9 cellular contexts compared by ENCODE assay signal in the genomic region with DNA sequence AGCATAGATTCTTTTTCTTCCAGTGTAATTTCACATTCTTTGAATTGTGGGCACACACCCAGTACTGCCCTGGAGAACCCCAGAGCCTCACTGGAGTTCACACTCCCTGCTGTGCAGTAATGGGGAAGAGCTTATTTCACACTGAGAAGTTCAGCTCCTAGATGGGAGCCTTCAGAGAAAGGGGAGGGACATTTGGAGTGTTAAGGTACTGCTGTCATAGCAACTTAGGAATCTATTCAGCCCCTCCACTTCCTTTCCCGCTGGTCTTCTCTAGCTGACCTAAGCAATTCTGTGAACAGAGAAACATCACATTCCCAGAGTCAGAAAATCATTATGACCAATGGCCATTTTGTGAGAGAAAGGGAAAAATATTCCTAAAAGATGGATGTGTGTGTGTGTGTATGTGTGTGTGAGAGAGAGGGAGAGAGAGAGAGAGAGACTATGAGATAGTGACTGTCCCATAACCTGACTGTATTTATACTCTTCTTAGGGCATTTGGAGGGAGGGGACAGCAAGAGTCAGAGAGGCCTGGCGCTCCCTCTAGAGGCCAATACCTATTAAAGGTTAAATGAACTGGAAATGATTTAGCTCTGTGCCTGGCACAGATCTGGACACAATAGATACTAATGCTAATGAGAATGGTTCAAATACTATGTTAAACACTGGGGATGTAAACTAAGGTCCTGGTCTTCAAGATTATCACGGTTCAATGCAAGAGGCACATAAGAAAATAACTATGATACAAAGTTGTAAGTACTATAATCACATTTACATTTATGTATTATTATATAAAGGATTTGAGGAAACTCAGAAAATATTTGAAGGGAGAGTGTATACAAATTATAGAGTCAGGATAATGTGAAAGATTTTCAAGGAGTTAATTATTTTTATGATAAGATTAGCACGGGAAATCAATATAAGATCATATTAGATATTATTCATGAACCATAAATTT. TPM values are rescaled to one million over a fixed set of nuclear protein-coding genes. Genes with fewer than 3 reads are reported as not detected.
DNase-seq lines count a peak whose midpoint lies in the region; ATAC-seq and TF ChIP-seq lines count a peak whose summit lies in the region.
"Had no signal": no experiment of that assay in that cellular context is flagged by ENCODE, and none has a peak within 500 bp of the region (broad histone marks: within the 10 kb centered on the region; RNA-seq: fewer than 3 reads in every experiment).

No MANE protein-coding gene starts in this region.

- peak; percentile 35 for DNase-seq in AG08395 (ENCODE audit: low spot score)
- peak; percentile 79 for DNase-seq in NAMALWA (ENCODE audit: low spot score)
- peak; percentile 59 for DNase-seq in SW480 (ENCODE audit: low spot score)
- peak; percentile 53 for DNase-seq in dedifferentiated amniotic fluid mesenchymal stem cell (ENCODE audit: extremely low spot score)
- DNase-seq in right lobe of liver: peak in 2 of 3 donors; percentile 38 to 54
- peak in 1 of 2 donors; percentile 52 for DNase-seq in stimulated activated effector memory CD8-positive, alpha-beta T cell treated with anti-CD3 and anti-CD28 coated beads, Interleukin-12 subunit alpha, Interleukin-12 subunit beta, amount 100 ng/mL, for 72 hours (ENCODE audit: low spot score in 2 of 2)

- no peak overlapping the region for H3K27ac ChIP-seq in right lobe of liver

- H3K27ac Mint-ChIP-seq in stimulated activated effector memory CD8-positive, alpha-beta T cell treated with anti-CD3 and anti-CD28 coated beads, Interleukin-12 subunit alpha, Interleukin-12 subunit beta, amount 100 ng/mL, for 72 hours: no peak overlapping the region
- H3K27ac Mint-ChIP-seq: IgD-negative memory B cell had no signal

- no peaks in the 10 kb centered on the region for H3K9me3 ChIP-seq in right lobe of liver

- ATAC-seq in GM18502 (IDR thresholded peaks at IDR 0.05; ENCODE audit: poor library complexity, unreplicated experiment) (peak; percentile 97), HG02840 (IDR thresholded peaks at IDR 0.05; ENCODE audit: low FRiP score, unreplicated experiment) (peak; percentile 82), right lobe of liver (peak; percentile 95 to 97 (median 96))
- peak; percentile 74 for ATAC-seq in stimulated activated effector memory CD8-positive, alpha-beta T cell treated with anti-CD3 and anti-CD28 coated beads, Interleukin-12 subunit alpha, Interleukin-12 subunit beta, amount 100 ng/mL, for 72 hours

- H3K4me1 ChIP-seq in right lobe of liver: no peaks in the 10 kb centered on the region

- no peaks in the 10 kb centered on the region for H3K4me1 Mint-ChIP-seq in stimulated activated effector memory CD8-positive, alpha-beta T cell treated with anti-CD3 and anti-CD28 coated beads, Interleukin-12 subunit alpha, Interleukin-12 subunit beta, amount 100 ng/mL, for 72 hours
- H3K4me1 Mint-ChIP-seq: IgD-negative memory B cell had no signal

- no peaks in the 10 kb centered on the region for H3K9me3 Mint-ChIP-seq in stimulated activated effector memory CD8-positive, alpha-beta T cell treated with anti-CD3 and anti-CD28 coated beads, Interleukin-12 subunit alpha, Interleukin-12 subunit beta, amount 100 ng/mL, for 72 hours
- H3K9me3 Mint-ChIP-seq: IgD-negative memory B cell had no signal

- WGBS in right lobe of liver (ENCODE audit: insufficient coverage, low coverage, low lambda C conversion rate, missing lambda C conversion rate): 18% methylated on average over 4 of the region's 4 CpGs

- intact Hi-C loops in right lobe of liver (cut with DNase I): no loop called here

- TF ChIP-seq CTCF in right lobe of liver (IDR thresholded peaks at IDR 0.05): peak; percentile 53 to 78 (median 68)

- no peak overlapping the region for H3K4me3 ChIP-seq in right lobe of liver

- TF ChIP-seq POLR2A in right lobe of liver (IDR thresholded peaks at IDR 0.05): no peak

- H3K4me3 Mint-ChIP-seq in stimulated activated effector memory CD8-positive, alpha-beta T cell treated with anti-CD3 and anti-CD28 coated beads, Interleukin-12 subunit alpha, Interleukin-12 subunit beta, amount 100 ng/mL, for 72 hours: no peak overlapping the region
- H3K4me3 Mint-ChIP-seq: IgD-negative memory B cell had no signal

- no peaks in the 10 kb centered on the region for H3K27me3 ChIP-seq in right lobe of liver

- H3K36me3 Mint-ChIP-seq in stimulated activated effector memory CD8-positive, alpha-beta T cell treated with anti-CD3 and anti-CD28 coated beads, Interleukin-12 subunit alpha, Interleukin-12 subunit beta, amount 100 ng/mL, for 72 hours: no peaks in the 10 kb centered on the region
- H3K36me3 Mint-ChIP-seq: IgD-negative memory B cell had no signal

- H3K36me3 ChIP-seq in right lobe of liver: no peaks in the 10 kb centered on the region

RNA-seq across cellular contexts. Expression of gene RPE, which starts 41.5 kb away (rescaled TPM):
- 10 to 100 TPM; 21.8 to 39.9 (median 25.3) TPM for total RNA-seq in right lobe of liver
